Comparison of ENCODE assay signal across 8 cellular contexts in the genomic region with DNA sequence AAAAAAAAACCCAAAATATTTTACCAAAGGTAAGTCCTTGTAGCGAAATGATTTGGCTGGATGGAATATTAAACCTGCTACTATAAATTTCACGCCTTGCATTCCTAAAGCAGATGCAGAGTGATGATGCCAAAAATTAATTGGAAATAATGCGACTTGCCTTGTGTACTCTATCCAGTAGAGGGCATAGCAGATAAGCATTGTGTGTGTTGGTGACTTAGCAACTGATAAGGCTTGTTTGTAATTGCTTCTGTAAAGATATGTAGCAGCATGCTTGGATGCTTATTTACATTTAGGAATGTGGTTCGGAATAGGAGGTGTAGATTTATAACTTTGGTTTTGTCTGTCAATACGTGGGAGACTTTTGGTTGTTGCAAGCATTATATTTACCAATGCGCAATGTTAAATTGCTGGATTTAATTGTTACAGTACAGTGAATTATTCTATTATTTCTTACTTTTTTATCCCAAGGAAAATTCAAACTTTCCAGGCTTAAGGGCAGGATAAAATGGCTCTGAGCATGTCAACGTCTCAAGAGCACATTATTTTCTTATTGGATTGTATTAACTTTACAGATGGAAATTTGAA.
A peak's percentile ranks its signal among the peaks of the same experiment; 100 is the strongest.
DNase-seq lines count a peak whose midpoint lies in the region; ATAC-seq, FAIRE-seq and TF ChIP-seq lines count a peak whose summit lies in the region.

No MANE protein-coding gene starts in this region.

- peak; percentile 69 to 87 for TF ChIP-seq RAD21 in K562 (CRISPR knock-in tag; conservative IDR thresholded peaks at IDR 0.05 in 1 of 2, IDR thresholded peaks at IDR 0.05 in 1 of 2)
- peak; percentile 61 for TF ChIP-seq RAD21 in HepG2 (CRISPR knock-in tag; IDR thresholded peaks at IDR 0.05)

- intact Hi-C loops in K562 (cut with micrococcal nuclease) (loop anchor here (2.0 to 10.0 kb wide), 4 partner anchors 103 to 522 kb away; no protein-coding TSS in a partner anchor), HepG2 (cut with micrococcal nuclease; ENCODE audit: unreplicated experiment) (loop anchor here (5.0 to 10.0 kb wide), 5 partner anchors 83 to 635 kb away; a partner anchor contains a TSS)

- TF ChIP-seq EP300 in K562 (IDR thresholded peaks at IDR 0.05; ENCODE audit: low read length) = no peak
- no peak for TF ChIP-seq EP300 in HepG2 (IDR thresholded peaks at IDR 0.05; ENCODE audit: low read depth in 2 of 2, low read length in 2 of 2)
- no peak for TF ChIP-seq EP300 in HepG2 (CRISPR knock-in tag; IDR thresholded peaks at IDR 0.05; ENCODE audit: borderline replicate concordance)

- H2AFZ ChIP-seq in H9 (ENCODE audit: low read length) = no peak overlapping the region
- no peak overlapping the region for H2AFZ ChIP-seq in K562 (ENCODE audit: low read depth, low read length)
- no peak overlapping the region for H2AFZ ChIP-seq in HepG2 (ENCODE audit: low read length)

- H2BK5ac ChIP-seq in H9 (ENCODE audit: insufficient read length, low read length) = no peak overlapping the region

- CTCF ChIA-PET in K562 (lab: Yijun Ruan, JAX; ENCODE audit: low intra/inter-chr PET ratio) = interaction anchor here (0.9 kb wide), 1 partner anchor 407 kb away, joined by 3 read pairs; no protein-coding TSS in a partner anchor
- CTCF ChIA-PET in HepG2 (lab: Yijun Ruan, JAX; ENCODE audit: low intra/inter-chr PET ratio, low total read pairs) = interaction anchor here (1.1 to 1.4 kb wide), 2 partner anchors 104 to 530 kb away, joined by 3 to 8 read pairs; no protein-coding TSS in a partner anchor

- no peak overlapping the region for H3K18ac ChIP-seq in H9 (ENCODE audit: insufficient read length, low read depth, low read length)

- H2BK15ac ChIP-seq in H9 (ENCODE audit: low read depth, low read length) = no peak overlapping the region

- no peak overlapping the region for H4K5ac ChIP-seq in H9 (ENCODE audit: insufficient read length, low read depth, low read length)

- no peak overlapping the region for H4K8ac ChIP-seq in H9 (replicated peaks; ENCODE audit: insufficient read length, low read depth, low read length)

- peaks cover 36 to 38% of the 10 kb centered on the region in 2 experiments for H3K4me1 Mint-ChIP-seq in H9

- no peak overlapping the region for H3K27ac ChIP-seq in H9 (ENCODE audit: insufficient read length, low read depth, low read length)
- H3K27ac ChIP-seq in K562 (ENCODE audit: extremely low read depth, low read depth, low read length) = no peak overlapping the region
- no peak overlapping the region for H3K27ac ChIP-seq in HepG2 (ENCODE audit: extremely low read length, insufficient read depth, low read length)

- no CpG with 5 or more reads among the region's 7 CpGs for WGBS in H9 (ENCODE audit: extremely low coverage, insufficient read length, low lambda C conversion rate)
- 15% methylated on average over 7 of the region's 7 CpGs for WGBS in K562 (ENCODE audit: insufficient coverage, low coverage, missing lambda C conversion rate)
- WGBS in HepG2 (ENCODE audit: low lambda C conversion rate) = 28% methylated on average over 7 of the region's 7 CpGs

- TF ChIP-seq CTCF in H9 (conservative IDR thresholded peaks at IDR 0.05) (peak; percentile 82), K562 (IDR thresholded peaks at IDR 0.05 in 2 of 3, conservative IDR thresholded peaks at IDR 0.05 in 1 of 3; ENCODE audit: insufficient read depth in 2 of 3, low read depth in 1 of 3, low read length in 3 of 3) (peak; percentile 60 to 74 (median 61)), HepG2 (CRISPR knock-in tag; IDR thresholded peaks at IDR 0.05) (peak; percentile 76)

- no peak overlapping the region for H3K4ac ChIP-seq in H9 (ENCODE audit: low read depth, low read length)

- POLR2A ChIA-PET in K562 (lab: Yijun Ruan, JAX) = no interaction called here
- POLR2A ChIA-PET in HepG2 (lab: Yijun Ruan, JAX) = no interaction called here

- no peak overlapping the region for H2BK12ac ChIP-seq in H9 (ENCODE audit: insufficient read length, low read depth, low read length)

- no peak overlapping the region for H2AK5ac ChIP-seq in H9 (ENCODE audit: insufficient read length, low read length)

- H3K23me2 ChIP-seq in H9 (ENCODE audit: insufficient read length, low read depth, low read length, poor library complexity, severe bottlenecking) = no peaks in the 10 kb centered on the region

- no peak overlapping the region for H3K56ac ChIP-seq in H9 (ENCODE audit: insufficient read length, low read depth, low read length)

- ATAC-seq in K562 (peak; percentile 80), HepG2 (peak; percentile 88), GM19467 (IDR thresholded peaks at IDR 0.05; ENCODE audit: unreplicated experiment) (no peak), HG03521 (IDR thresholded peaks at IDR 0.05; ENCODE audit: unreplicated experiment) (no peak), GM21528 (IDR thresholded peaks at IDR 0.05; ENCODE audit: low FRiP score, unreplicated experiment) (no peak)

- H2BK20ac ChIP-seq in H9 (ENCODE audit: low read depth, low read length, poor library complexity, severe bottlenecking) = no peak overlapping the region

- H3K4me2 ChIP-seq in H9 (ENCODE audit: insufficient read depth, insufficient read length, low read length) (no peak overlapping the region), K562 (ENCODE audit: insufficient read depth, low read length) (no peak overlapping the region), HepG2 (ENCODE audit: low read depth, low read length) (no peak overlapping the region)

- H3K27me3 Mint-ChIP-seq in H9 (ENCODE audit: low read depth) = peaks cover 14% of the 10 kb centered on the region

- peak; percentile 7 for DNase-seq in CMK (ENCODE audit: low read depth)
- DNase-seq in H9 = no peak
- peak; percentile 11 for DNase-seq in NCI-H2227 treated with DMSO at 0.1 percent for 48 hours (lab: John Stamatoyannopoulos, UW)
- peak; percentile 32 to 44 (median 36) for DNase-seq in K562 (ENCODE audit: extremely low read depth in 1 of 4, low spot score in 3 of 4)
- DNase-seq in HepG2 (ENCODE audit: low spot score) = peak; percentile 50

- no peak overlapping the region for H3K4me3 Mint-ChIP-seq in H9

- H3T11ph ChIP-seq in H9 (ENCODE audit: low read length) = no peak overlapping the region

- peaks cover 0 to 7% (median under 1%) of the 10 kb centered on the region in 3 experiments; a peak in 2 of 7 replicates for H3K36me3 Mint-ChIP-seq in H9 (ENCODE audit: insufficient read depth in 1 of 3, low read depth in 3 of 3)

- H3K4me1 ChIP-seq in H9 (ENCODE audit: insufficient read depth, low read length) (no peaks in the 10 kb centered on the region; the same call in 1 of the 2 replicates), K562 (replicated peaks in 1 of 2; ENCODE audit: control insufficient read depth in 2 of 2, insufficient read depth in 2 of 2, low read length in 2 of 2) (no peaks in the 10 kb centered on the region), HepG2 (ENCODE audit: insufficient read depth, low read length) (peaks cover 20% of the 10 kb centered on the region)

- no peak overlapping the region for H3K23ac ChIP-seq in H9 (ENCODE audit: insufficient read length, low read depth, low read length)

- in situ Hi-C loops in K562 (cut with MboI) (no loop called here), HepG2 (cut with HindIII; ENCODE audit: extremely low pct_ligation_motif_present, low pct_unique_long_range_greater_than_20kb) (loop anchor here (25.0 kb wide), 1 partner anchor 527 kb away; no protein-coding TSS in a partner anchor)

- no peaks in the 10 kb centered on the region for H3K27me3 ChIP-seq in H9 (ENCODE audit: insufficient read depth, low read length)
- H3K27me3 ChIP-seq in K562 (ENCODE audit: control insufficient read depth in 2 of 2, insufficient read depth in 2 of 2, low read length in 2 of 2) = peaks cover 5 to 7% of the 10 kb centered on the region in 2 experiments; a peak in 4 of 5 replicates
- H3K27me3 ChIP-seq in HepG2 (ENCODE audit: control insufficient read depth in 1 of 2, insufficient read depth in 2 of 2, low read length in 2 of 2) = no peaks in the 10 kb centered on the region; a peak in 1 of 5 replicates

- TF ChIP-seq POLR2A in K562 (conservative IDR thresholded peaks at IDR 0.05) = no peak
- no peak for TF ChIP-seq POLR2A in HepG2 (IDR thresholded peaks at IDR 0.05; ENCODE audit: insufficient read depth in 1 of 2, low read depth in 2 of 2, low read length in 2 of 2)

- H3K9ac ChIP-seq in H9 (ENCODE audit: extremely low read depth, insufficient read length, low read length) (no peak overlapping the region), K562 (ENCODE audit: insufficient read depth in 1 of 2, low read depth in 2 of 2, low read length in 2 of 2) (no peak overlapping the region), HepG2 (ENCODE audit: insufficient read depth, low read depth, low read length) (no peak overlapping the region)

- FAIRE-seq in K562 (lab: Jason Lieb, UNC) = peak; percentile 23
- FAIRE-seq in HepG2 (lab: Jason Lieb, UNC) = peak; percentile 82

- H2BK120ac ChIP-seq in H9 (ENCODE audit: low read depth, low read length, poor library complexity, severe bottlenecking) = no peak overlapping the region

- no peak overlapping the region for H3K27ac Mint-ChIP-seq in H9

- BruUV-seq in K562 (replicated peaks; lab: Mats Ljungman, UMichigan) (no TSS peak), HepG2 (replicated peaks; lab: Mats Ljungman, UMichigan) (no TSS peak)

- no peak overlapping the region for H3K14ac ChIP-seq in H9 (ENCODE audit: insufficient read depth, low read length)

- H4K20me1 ChIP-seq in H9 (ENCODE audit: control insufficient read depth, insufficient read depth, insufficient read length) (no peaks in the 10 kb centered on the region), K562 (replicated peaks; ENCODE audit: control insufficient read depth, insufficient read depth, low read length) (no peaks in the 10 kb centered on the region), HepG2 (ENCODE audit: insufficient read depth, low read length) (no peaks in the 10 kb centered on the region)

- H3K79me2 ChIP-seq in H9 (ENCODE audit: insufficient read depth, low read length) (no peaks in the 10 kb centered on the region), K562 (ENCODE audit: control insufficient read depth, insufficient read depth, low read length) (no peaks in the 10 kb centered on the region), HepG2 (ENCODE audit: insufficient read depth, low read length) (no peaks in the 10 kb centered on the region)

- H4K91ac ChIP-seq in H9 (ENCODE audit: insufficient read length, low read depth, low read length) = no peak overlapping the region

- H3K4me3 ChIP-seq in K562 = no peak overlapping the region
- no peak overlapping the region for H3K4me3 ChIP-seq in HepG2 (replicated peaks in 1 of 3; ENCODE audit: insufficient read depth in 1 of 3, low read depth in 2 of 3, low read length in 3 of 3)

- no peaks in the 10 kb centered on the region for H3K79me1 ChIP-seq in H9 (ENCODE audit: insufficient read depth, low read depth, low read length, poor library complexity, severe bottlenecking)

- H3K36me3 ChIP-seq in K562 (ENCODE audit: control insufficient read depth, insufficient read depth, low read length) = no peaks in the 10 kb centered on the region
- H3K36me3 ChIP-seq in HepG2 (replicated peaks in 1 of 2; ENCODE audit: control insufficient read depth in 1 of 2, insufficient read depth in 2 of 2, low read length in 2 of 2) = no peaks in the 10 kb centered on the region

- H3K9me1 ChIP-seq in K562 (ENCODE audit: control insufficient read depth, insufficient read depth, low read length) = no peaks in the 10 kb centered on the region

- H3K9me3 ChIP-seq in H9 (ENCODE audit: control insufficient read depth, low read depth, low read length) = no peaks in the 10 kb centered on the region
- no peaks in the 10 kb centered on the region for H3K9me3 ChIP-seq in K562 (replicated peaks; ENCODE audit: control insufficient read depth, insufficient read depth, low read depth, low read length)
- H3K9me3 ChIP-seq in HepG2 (ENCODE audit: low read length) = no peaks in the 10 kb centered on the region

- H3K9me3 Mint-ChIP-seq in H9 = peaks cover under 1 to 4% of the 10 kb centered on the region in 2 experiments; a peak in 2 of 5 replicates

Comparison
In these comparisons a context has a peak if more than half of its experiments do, and no peak if none do; other contexts are left out.
1. ATAC-seq: peak in K562 (single experiment) and HepG2 (single experiment); none in GM19467 (single experiment), HG03521 (single experiment) and GM21528 (single experiment).
2. Peak in every context shown above with its lines, with median percentiles within 50 percentile points of each other: CTCF ChIP-seq.